8 cellular contexts compared by ENCODE assay signal in the genomic region with DNA sequence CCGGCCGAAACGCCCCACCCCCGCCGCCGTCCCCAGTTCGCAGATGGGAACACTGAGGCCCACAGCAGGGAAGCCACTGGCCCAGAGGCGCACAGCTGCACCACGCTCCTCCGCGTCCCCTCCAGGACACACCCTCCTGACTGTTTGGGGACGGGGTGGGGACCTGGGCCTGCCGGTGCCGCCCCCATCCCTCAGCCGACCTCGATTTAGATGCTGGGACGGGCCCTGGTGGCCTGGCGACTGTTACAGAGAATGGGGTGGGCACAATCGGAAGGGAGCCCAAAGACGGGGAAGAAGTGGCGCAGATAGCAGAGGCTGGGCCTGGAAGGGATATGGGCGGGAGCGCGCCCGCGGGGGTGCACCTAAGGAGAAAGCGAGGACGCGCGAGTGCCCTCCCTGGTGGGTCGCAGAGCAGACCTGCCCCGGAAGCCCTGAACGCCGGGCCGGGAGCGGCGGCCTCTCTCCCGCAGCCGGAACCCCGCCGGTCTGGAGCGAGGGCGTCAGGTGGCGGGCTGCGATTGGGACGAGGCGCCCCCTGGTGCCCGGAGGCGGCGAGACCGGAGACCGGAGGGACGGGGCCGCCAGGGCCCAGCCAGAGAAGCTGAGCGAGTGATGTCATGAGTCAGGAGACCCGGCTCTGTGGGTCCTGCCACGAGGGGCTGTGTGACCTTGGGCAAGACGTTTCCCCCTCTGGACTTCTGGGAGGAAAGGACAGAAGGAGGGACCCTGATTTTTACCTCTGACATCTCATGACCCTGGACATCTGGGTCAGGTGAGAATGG.
A peak's percentile ranks its signal among the peaks of the same experiment; 100 is the strongest.
DNase-seq lines count a peak whose midpoint lies in the region; ATAC-seq and TF ChIP-seq lines count a peak whose summit lies in the region.

No MANE protein-coding gene starts in this region.

- DNase-seq in GM10266 (ENCODE audit: extremely low spot score) (peak; percentile 95), H7 (peak; percentile 98), T-helper 1 cell (peak; percentile 73 to 83 (median 78)), hepatic stellate cell (ENCODE audit: low spot score) (peak; percentile 95), renal cortical epithelial cell (ENCODE audit: low read depth) (peak; percentile 40), aorta (peak; percentile 93 to 97)

- no peaks in the 10 kb centered on the region for H3K9me3 ChIP-seq in Loucy (ENCODE audit: insufficient read depth, low read depth, low read length)
- no peaks in the 10 kb centered on the region for H3K9me3 ChIP-seq in aorta (ENCODE audit: control insufficient read depth, low read length)

- H3K36me3 ChIP-seq in H7 (replicated peaks; ENCODE audit: control insufficient read depth, insufficient read depth, low read length) (no peaks in the 10 kb centered on the region), Loucy (ENCODE audit: insufficient read depth, low read length) (no peaks in the 10 kb centered on the region; the same call in 1 of the 2 replicates), aorta (ENCODE audit: control insufficient read depth in 1 of 2, insufficient read depth in 2 of 2, low read length in 1 of 2) (no peaks in the 10 kb centered on the region)

- H3K27me3 ChIP-seq in H7 (ENCODE audit: control insufficient read depth, insufficient read depth, low read length) (peaks cover 12% of the 10 kb centered on the region), Loucy (ENCODE audit: insufficient read depth, low read length, poor library complexity, severe bottlenecking) (no peaks in the 10 kb centered on the region), aorta (ENCODE audit: control insufficient read depth in 1 of 2, insufficient read depth in 2 of 2, low read length in 1 of 2) (no peaks in the 10 kb centered on the region)

- WGBS in aorta, 2 donors, result 0% methylated on average over 58 of the region's 58 CpGs

- H3K9ac ChIP-seq in Loucy (ENCODE audit: low read depth, low read length, poor library complexity, severe bottlenecking), result peak overlapping the region; percentile 79

- peaks cover 19% of the 10 kb centered on the region for H4K20me1 ChIP-seq in Loucy (ENCODE audit: insufficient read depth, low read length, poor library complexity, severe bottlenecking)

- no peaks in the 10 kb centered on the region for H3K9me2 ChIP-seq in Loucy (replicated peaks; ENCODE audit: low read depth, low read length)

- H3F3A ChIP-seq in Loucy (ENCODE audit: low read depth), result no peaks in the 10 kb centered on the region

- peak; percentile 93 for ATAC-seq in aorta (ENCODE audit: low FRiP score)

- intact Hi-C loops in aorta (cut with DNase I), result no loop called here

- H3K4me2 ChIP-seq in Loucy (ENCODE audit: low read depth, low read length, poor library complexity, severe bottlenecking), result peak overlapping the region; percentile 67

- H3K27ac ChIP-seq in angular gyrus (ENCODE audit: low read depth, low read length) (peak overlapping the region; percentile 88), aorta (ENCODE audit: low read depth in 1 of 2, low read length in 2 of 2) (peak overlapping the region; percentile 51 to 86)

- peaks cover 35% of the 10 kb centered on the region for H3K4me1 ChIP-seq in Loucy (ENCODE audit: insufficient read depth, low read length, poor library complexity, severe bottlenecking)
- no peaks in the 10 kb centered on the region for H3K4me1 ChIP-seq in aorta (ENCODE audit: control insufficient read depth in 1 of 2, insufficient read depth in 2 of 2, low read length in 2 of 2)

- H3K79me2 ChIP-seq in Loucy (ENCODE audit: insufficient read depth, low read length), result peaks cover 82% of the 10 kb centered on the region

- peak overlapping the region; percentile 78 for H3K4me3 ChIP-seq in H7 (ENCODE audit: insufficient read depth, low read depth, low read length)
- peak overlapping the region; percentile 77 for H3K4me3 ChIP-seq in Loucy (ENCODE audit: low read length, poor library complexity, severe bottlenecking)
- peak overlapping the region; percentile 65 to 71 for H3K4me3 ChIP-seq in aorta (ENCODE audit: low read length in 2 of 2)

- TF ChIP-seq CTCF in GM10266 (IDR thresholded peaks at IDR 0.05; ENCODE audit: control insufficient read depth, insufficient read depth, low read depth, missing control alignments) (peak; percentile 86), Loucy (conservative IDR thresholded peaks at IDR 0.05; ENCODE audit: low read length) (peak; percentile 67)

- H2AFZ ChIP-seq in Loucy (ENCODE audit: low read length), result no peak overlapping the region

Comparison
In these comparisons a context has a peak if more than half of its experiments do, and no peak if none do; other contexts are left out.
1. Peak in every context shown above with its lines: DNase-seq, ATAC-seq, H3K4me3 ChIP-seq and H3K27ac ChIP-seq.
2. DNase-seq: peak in every context shown above with its lines; median percentile 98 in H7; 95 in GM10266; 95 in hepatic stellate cell; 95 in aorta; 78 in T-helper 1 cell; 40 in renal cortical epithelial cell.